ENCODE assay signal across 1 cellular context in the genomic region with DNA sequence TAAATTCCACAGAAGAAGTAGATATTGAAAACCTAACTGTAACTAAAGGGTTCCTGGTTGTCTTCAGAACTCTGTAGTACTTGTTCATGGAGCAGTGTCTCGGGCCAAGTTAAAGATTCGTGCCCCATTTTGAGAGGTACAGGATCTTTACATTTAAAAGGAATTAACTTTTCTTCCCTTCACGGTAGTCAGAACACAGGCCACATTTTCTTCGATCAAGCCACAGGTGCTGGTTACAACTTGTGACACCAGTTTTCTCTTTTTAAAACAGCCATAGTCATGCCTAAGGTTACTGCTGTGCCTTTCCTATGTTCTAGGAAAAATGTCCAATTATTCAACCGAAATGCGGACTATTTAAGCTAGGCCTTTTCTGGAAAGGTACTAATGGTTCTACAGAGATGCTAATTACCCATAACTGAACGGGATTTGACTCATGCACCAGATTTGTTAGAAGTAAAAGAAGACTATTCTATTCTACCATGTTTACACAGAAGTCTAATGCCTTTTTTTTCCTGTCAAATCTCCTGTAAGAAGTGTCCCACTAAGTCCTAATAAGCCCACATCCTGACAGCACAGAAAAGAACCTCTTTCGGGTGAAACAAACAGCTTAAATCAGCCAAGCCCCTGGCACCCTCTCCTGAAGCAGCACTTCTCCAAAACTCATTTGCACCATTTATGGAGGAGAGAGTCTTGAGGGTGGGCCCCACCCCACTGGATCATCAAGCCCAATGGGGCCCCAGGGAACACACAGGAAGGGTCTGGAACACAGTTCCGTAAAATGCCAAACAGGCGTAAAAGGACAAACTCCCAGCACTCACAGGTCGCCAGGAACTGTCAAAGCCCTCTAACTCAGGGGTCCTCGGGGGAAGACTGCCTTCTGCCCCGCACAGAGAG.
TF ChIP-seq lines count a peak whose summit lies in the region.

No MANE protein-coding gene starts in this region.

TF ChIP-seq in H1, 55 proteins besides CTCF, POLR2A, EP300 and RAD21 (continued from another document):
- TF ChIP-seq, protein P1, sequence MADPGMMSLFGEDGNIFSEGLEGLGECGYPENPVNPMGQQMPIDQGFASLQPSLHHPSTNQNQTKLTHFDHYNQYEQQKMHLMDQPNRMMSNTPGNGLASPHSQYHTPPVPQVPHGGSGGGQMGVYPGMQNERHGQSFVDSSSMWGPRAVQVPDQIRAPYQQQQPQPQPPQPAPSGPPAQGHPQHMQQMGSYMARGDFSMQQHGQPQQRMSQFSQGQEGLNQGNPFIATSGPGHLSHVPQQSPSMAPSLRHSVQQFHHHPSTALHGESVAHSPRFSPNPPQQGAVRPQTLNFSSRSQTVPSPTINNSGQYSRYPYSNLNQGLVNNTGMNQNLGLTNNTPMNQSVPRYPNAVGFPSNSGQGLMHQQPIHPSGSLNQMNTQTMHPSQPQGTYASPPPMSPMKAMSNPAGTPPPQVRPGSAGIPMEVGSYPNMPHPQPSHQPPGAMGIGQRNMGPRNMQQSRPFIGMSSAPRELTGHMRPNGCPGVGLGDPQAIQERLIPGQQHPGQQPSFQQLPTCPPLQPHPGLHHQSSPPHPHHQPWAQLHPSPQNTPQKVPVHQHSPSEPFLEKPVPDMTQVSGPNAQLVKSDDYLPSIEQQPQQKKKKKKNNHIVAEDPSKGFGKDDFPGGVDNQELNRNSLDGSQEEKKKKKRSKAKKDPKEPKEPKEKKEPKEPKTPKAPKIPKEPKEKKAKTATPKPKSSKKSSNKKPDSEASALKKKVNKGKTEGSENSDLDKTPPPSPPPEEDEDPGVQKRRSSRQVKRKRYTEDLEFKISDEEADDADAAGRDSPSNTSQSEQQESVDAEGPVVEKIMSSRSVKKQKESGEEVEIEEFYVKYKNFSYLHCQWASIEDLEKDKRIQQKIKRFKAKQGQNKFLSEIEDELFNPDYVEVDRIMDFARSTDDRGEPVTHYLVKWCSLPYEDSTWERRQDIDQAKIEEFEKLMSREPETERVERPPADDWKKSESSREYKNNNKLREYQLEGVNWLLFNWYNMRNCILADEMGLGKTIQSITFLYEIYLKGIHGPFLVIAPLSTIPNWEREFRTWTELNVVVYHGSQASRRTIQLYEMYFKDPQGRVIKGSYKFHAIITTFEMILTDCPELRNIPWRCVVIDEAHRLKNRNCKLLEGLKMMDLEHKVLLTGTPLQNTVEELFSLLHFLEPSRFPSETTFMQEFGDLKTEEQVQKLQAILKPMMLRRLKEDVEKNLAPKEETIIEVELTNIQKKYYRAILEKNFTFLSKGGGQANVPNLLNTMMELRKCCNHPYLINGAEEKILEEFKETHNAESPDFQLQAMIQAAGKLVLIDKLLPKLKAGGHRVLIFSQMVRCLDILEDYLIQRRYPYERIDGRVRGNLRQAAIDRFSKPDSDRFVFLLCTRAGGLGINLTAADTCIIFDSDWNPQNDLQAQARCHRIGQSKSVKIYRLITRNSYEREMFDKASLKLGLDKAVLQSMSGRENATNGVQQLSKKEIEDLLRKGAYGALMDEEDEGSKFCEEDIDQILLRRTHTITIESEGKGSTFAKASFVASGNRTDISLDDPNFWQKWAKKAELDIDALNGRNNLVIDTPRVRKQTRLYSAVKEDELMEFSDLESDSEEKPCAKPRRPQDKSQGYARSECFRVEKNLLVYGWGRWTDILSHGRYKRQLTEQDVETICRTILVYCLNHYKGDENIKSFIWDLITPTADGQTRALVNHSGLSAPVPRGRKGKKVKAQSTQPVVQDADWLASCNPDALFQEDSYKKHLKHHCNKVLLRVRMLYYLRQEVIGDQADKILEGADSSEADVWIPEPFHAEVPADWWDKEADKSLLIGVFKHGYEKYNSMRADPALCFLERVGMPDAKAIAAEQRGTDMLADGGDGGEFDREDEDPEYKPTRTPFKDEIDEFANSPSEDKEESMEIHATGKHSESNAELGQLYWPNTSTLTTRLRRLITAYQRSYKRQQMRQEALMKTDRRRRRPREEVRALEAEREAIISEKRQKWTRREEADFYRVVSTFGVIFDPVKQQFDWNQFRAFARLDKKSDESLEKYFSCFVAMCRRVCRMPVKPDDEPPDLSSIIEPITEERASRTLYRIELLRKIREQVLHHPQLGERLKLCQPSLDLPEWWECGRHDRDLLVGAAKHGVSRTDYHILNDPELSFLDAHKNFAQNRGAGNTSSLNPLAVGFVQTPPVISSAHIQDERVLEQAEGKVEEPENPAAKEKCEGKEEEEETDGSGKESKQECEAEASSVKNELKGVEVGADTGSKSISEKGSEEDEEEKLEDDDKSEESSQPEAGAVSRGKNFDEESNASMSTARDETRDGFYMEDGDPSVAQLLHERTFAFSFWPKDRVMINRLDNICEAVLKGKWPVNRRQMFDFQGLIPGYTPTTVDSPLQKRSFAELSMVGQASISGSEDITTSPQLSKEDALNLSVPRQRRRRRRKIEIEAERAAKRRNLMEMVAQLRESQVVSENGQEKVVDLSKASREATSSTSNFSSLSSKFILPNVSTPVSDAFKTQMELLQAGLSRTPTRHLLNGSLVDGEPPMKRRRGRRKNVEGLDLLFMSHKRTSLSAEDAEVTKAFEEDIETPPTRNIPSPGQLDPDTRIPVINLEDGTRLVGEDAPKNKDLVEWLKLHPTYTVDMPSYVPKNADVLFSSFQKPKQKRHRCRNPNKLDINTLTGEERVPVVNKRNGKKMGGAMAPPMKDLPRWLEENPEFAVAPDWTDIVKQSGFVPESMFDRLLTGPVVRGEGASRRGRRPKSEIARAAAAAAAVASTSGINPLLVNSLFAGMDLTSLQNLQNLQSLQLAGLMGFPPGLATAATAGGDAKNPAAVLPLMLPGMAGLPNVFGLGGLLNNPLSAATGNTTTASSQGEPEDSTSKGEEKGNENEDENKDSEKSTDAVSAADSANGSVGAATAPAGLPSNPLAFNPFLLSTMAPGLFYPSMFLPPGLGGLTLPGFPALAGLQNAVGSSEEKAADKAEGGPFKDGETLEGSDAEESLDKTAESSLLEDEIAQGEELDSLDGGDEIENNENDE (IDR thresholded peaks at IDR 0.05; ENCODE audit: insufficient replicate concordance, low read length) = no peak
- TF ChIP-seq HDAC2 (IDR thresholded peaks at IDR 0.05; ENCODE audit: borderline replicate concordance in 1 of 2, low read depth in 2 of 2, low read length in 2 of 2) (peak in 1 of 2 experiments; percentile 37; a peak in 1 of 4 replicates), KDM1A (IDR thresholded peaks at IDR 0.05; ENCODE audit: borderline replicate concordance, low read length) (0 out of 2 replicates have a peak, but pooled peaks have one; percentile 25)
